In the genomic region with DNA sequence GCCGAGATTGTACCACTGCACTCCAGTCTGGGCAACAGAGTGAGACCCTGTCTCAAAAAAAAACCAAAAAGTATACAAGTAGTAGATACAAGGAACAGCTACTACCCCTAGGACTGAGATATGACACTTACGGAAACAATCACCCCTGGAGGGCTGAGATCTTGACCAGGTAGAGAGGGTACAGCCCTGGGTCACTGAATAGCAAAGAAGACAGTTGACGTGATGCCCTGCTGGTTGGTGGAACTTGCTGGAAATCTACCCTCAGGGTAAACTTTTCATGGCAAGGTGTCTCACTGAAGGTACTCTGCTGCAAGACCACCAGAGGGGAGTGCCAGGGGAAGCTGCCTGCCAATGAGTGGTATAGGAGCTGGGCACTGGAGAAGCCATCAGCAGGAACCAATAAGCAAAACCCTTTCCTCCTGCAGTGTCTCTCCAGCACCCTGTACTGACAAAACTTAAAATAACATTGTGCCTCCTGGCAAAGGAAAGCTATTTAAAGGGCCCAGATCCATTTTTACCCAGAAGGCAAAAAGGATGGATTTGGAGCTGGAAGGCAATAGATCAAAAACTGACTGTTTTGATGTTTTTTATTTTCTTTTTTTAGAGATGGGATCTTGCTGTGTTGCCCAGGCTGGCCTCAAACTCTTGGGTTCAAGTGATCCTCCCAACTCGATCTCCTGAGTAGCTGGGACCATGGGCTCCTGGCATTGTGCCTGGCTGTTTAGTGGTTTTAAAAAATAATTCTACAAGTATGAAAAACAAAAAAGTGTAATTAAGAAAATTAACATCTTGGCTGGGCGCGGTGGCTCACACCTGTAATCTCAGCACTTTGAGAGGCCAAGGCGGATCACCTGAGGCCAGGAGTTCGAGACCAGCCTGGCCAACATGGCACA, we compare ENCODE assay signal across 1 cellular context.
TF ChIP-seq lines count a peak whose summit lies in the region.

No MANE protein-coding gene starts in this region.

TF ChIP-seq in GM23338, 12 proteins besides CTCF, POLR2A, EP300 and RAD21 (continued from another document):
- TF ChIP-seq, protein P1, sequence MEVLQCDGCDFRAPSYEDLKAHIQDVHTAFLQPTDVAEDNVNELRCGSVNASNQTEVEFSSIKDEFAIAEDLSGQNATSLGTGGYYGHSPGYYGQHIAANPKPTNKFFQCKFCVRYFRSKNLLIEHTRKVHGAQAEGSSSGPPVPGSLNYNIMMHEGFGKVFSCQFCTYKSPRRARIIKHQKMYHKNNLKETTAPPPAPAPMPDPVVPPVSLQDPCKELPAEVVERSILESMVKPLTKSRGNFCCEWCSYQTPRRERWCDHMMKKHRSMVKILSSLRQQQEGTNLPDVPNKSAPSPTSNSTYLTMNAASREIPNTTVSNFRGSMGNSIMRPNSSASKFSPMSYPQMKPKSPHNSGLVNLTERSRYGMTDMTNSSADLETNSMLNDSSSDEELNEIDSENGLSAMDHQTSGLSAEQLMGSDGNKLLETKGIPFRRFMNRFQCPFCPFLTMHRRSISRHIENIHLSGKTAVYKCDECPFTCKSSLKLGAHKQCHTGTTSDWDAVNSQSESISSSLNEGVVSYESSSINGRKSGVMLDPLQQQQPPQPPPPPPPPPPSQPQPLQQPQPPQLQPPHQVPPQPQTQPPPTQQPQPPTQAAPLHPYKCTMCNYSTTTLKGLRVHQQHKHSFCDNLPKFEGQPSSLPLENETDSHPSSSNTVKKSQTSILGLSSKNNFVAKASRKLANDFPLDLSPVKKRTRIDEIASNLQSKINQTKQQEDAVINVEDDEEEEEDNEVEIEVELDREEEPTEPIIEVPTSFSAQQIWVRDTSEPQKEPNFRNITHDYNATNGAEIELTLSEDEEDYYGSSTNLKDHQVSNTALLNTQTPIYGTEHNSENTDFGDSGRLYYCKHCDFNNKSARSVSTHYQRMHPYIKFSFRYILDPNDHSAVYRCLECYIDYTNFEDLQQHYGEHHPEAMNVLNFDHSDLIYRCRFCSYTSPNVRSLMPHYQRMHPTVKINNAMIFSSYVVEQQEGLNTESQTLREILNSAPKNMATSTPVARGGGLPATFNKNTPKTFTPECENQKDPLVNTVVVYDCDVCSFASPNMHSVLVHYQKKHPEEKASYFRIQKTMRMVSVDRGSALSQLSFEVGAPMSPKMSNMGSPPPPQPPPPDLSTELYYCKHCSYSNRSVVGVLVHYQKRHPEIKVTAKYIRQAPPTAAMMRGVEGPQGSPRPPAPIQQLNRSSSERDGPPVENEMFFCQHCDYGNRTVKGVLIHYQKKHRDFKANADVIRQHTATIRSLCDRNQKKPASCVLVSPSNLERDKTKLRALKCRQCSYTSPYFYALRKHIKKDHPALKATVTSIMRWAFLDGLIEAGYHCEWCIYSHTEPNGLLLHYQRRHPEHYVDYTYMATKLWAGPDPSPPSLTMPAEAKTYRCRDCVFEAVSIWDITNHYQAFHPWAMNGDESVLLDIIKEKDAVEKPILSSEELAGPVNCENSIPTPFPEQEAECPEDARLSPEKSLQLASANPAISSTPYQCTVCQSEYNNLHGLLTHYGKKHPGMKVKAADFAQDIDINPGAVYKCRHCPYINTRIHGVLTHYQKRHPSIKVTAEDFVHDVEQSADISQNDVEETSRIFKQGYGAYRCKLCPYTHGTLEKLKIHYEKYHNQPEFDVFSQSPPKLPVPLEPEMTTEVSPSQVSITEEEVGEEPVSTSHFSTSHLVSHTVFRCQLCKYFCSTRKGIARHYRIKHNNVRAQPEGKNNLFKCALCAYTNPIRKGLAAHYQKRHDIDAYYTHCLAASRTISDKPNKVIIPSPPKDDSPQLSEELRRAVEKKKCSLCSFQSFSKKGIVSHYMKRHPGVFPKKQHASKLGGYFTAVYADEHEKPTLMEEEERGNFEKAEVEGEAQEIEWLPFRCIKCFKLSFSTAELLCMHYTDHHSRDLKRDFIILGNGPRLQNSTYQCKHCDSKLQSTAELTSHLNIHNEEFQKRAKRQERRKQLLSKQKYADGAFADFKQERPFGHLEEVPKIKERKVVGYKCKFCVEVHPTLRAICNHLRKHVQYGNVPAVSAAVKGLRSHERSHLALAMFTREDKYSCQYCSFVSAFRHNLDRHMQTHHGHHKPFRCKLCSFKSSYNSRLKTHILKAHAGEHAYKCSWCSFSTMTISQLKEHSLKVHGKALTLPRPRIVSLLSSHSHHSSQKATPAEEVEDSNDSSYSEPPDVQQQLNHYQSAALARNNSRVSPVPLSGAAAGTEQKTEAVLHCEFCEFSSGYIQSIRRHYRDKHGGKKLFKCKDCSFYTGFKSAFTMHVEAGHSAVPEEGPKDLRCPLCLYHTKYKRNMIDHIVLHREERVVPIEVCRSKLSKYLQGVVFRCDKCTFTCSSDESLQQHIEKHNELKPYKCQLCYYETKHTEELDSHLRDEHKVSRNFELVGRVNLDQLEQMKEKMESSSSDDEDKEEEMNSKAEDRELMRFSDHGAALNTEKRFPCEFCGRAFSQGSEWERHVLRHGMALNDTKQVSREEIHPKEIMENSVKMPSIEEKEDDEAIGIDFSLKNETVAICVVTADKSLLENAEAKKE (CRISPR knock-in tag; IDR thresholded peaks at IDR 0.05), result no peak
- TF ChIP-seq STAT1 (IDR thresholded peaks at IDR 0.05; ENCODE audit: unreplicated experiment) (no peak), POLR2AphosphoS5 (IDR thresholded peaks at IDR 0.05; ENCODE audit: low read depth) (no peak)
